Comparison of ENCODE assay signal across 25 cellular contexts in genomic region chr1:45574105-45574626, GRCh38.
"Had no signal": no experiment of that assay in that cellular context is flagged by ENCODE, and none has a peak within 500 bp of the region (broad histone marks: within the 10 kb centered on the region; RNA-seq: fewer than 3 reads in every experiment).

No MANE protein-coding gene starts in this region.

- H3K27ac ChIP-seq: lower lobe of right lung, neutrophil, pancreas, right lobe of liver, suprapubic skin, transverse colon, vagina had no signal

- H3K4me2 ChIP-seq: smooth muscle cell had no signal

- H3K9me3 ChIP-seq: lower lobe of right lung, neutrophil, pancreas, right lobe of liver, suprapubic skin, transverse colon, vagina had no signal

- H3K4me3 Mint-ChIP-seq: effector memory CD8-positive, alpha-beta T cell; immature natural killer cell; mesothelial cell of epicardium; naive thymus-derived CD4-positive, alpha-beta T cell; nephron; stimulated activated naive CD8-positive, alpha-beta T cell treated with anti-CD3 and anti-CD28 coated beads, Interleukin-15, amount 100 ng/mL, for 72 hours had no signal

- H3K4me1 ChIP-seq: lower lobe of right lung, pancreas, right lobe of liver, transverse colon, vagina had no signal

- H3K9me3 Mint-ChIP-seq: effector memory CD8-positive, alpha-beta T cell; immature natural killer cell; mesothelial cell of epicardium; naive thymus-derived CD4-positive, alpha-beta T cell; nephron; stimulated activated naive CD8-positive, alpha-beta T cell treated with anti-CD3 and anti-CD28 coated beads, Interleukin-15, amount 100 ng/mL, for 72 hours had no signal

- H3K4me3 ChIP-seq: lower lobe of right lung, pancreas, right lobe of liver, smooth muscle cell, suprapubic skin, transverse colon, vagina had no signal

- H3K4me1 Mint-ChIP-seq: immature natural killer cell; mesothelial cell of epicardium; nephron; stimulated activated naive CD8-positive, alpha-beta T cell treated with anti-CD3 and anti-CD28 coated beads, Interleukin-15, amount 100 ng/mL, for 72 hours had no signal

- H3K27me3 Mint-ChIP-seq: effector memory CD8-positive, alpha-beta T cell; naive thymus-derived CD4-positive, alpha-beta T cell; progenitor cell of endocrine pancreas; stimulated activated naive CD8-positive, alpha-beta T cell treated with anti-CD3 and anti-CD28 coated beads, Interleukin-15, amount 100 ng/mL, for 72 hours had no signal

- DNase-seq: cortex of kidney; effector memory CD8-positive, alpha-beta T cell; hypothalamus; immature natural killer cell; islet precursor cell; kidney glomerular epithelial cell; left ventricle myocardium superior; lower lobe of right lung; naive thymus-derived CD4-positive, alpha-beta T cell; stimulated activated CD4-positive, alpha-beta T cell treated with anti-CD3 and anti-CD28 coated beads, Interleukin-12 subunit alpha, Interleukin-12 subunit beta, amount 100 ng/mL, for 4 hours; stimulated activated CD4-positive, alpha-beta T cell treated with anti-CD3 and anti-CD28 coated beads, Interleukin-1b, Interleukin-23, amount 100 ng/mL, for 48 hours; stimulated activated CD4-positive, alpha-beta T cell treated with anti-CD3 and anti-CD28 coated beads, Interleukin-4, amount 100 ng/mL, for 1 hour; stimulated activated CD8-positive, alpha-beta memory T cell treated with anti-CD3 and anti-CD28 coated beads, Interleukin-4, amount 100 ng/mL, for 48 hours; stimulated activated naive CD4-positive, alpha-beta T cell; stimulated activated naive CD8-positive, alpha-beta T cell treated with anti-CD3 and anti-CD28 coated beads, Interleukin-15, amount 100 ng/mL, for 72 hours; transverse colon had no signal

- H3K36me3 ChIP-seq: neutrophil, pancreas, transverse colon had no signal

- H3K27ac Mint-ChIP-seq: effector memory CD8-positive, alpha-beta T cell; immature natural killer cell; mesothelial cell of epicardium; naive thymus-derived CD4-positive, alpha-beta T cell; progenitor cell of endocrine pancreas; stimulated activated naive CD8-positive, alpha-beta T cell treated with anti-CD3 and anti-CD28 coated beads, Interleukin-15, amount 100 ng/mL, for 72 hours had no signal

- H3K27me3 ChIP-seq: neutrophil, pancreas, right lobe of liver, suprapubic skin, transverse colon, vagina had no signal
